ENCODE assay signal across 1 cellular context in the genomic region with DNA sequence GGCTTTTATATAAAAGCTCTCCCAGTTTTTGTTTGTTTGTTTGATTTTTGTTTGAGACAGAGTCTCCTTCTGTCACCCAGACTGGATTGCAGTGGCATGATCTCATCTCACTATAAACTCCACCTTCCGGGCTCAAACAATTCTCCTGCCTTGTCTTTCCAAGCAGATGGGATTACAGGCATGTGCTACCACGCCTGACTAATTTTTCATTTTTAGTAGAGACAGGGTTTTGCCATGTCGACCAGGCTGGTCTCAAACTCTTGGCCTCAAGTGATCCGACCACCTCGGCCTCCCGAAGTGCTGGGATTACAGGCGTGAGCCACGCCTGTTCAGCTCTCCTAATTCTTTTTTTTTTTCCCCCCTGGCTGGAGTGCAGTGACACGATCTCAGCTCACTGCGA.
TF ChIP-seq lines count a peak whose summit lies in the region.

No MANE protein-coding gene starts in this region.

TF ChIP-seq in HEK293, 187 proteins besides CTCF, POLR2A, EP300 and RAD21 (continued from another document):
- TF ChIP-seq ZNF148 (tag by site-specific recombination; IDR thresholded peaks at IDR 0.05; ENCODE audit: borderline replicate concordance) (no peak), ZNF600 (tag by site-specific recombination; IDR thresholded peaks at IDR 0.05) (peak; percentile 21; the same call in 1 of the 2 replicates), BCL11A (tag by site-specific recombination; IDR thresholded peaks at IDR 0.05; ENCODE audit: low read depth) (0 out of 2 replicates have a peak, but pooled peaks have one; percentile 11), GLI2 (tag by site-specific recombination; IDR thresholded peaks at IDR 0.05; ENCODE audit: borderline replicate concordance, low read depth) (no peak)
- TF ChIP-seq, protein P1, sequence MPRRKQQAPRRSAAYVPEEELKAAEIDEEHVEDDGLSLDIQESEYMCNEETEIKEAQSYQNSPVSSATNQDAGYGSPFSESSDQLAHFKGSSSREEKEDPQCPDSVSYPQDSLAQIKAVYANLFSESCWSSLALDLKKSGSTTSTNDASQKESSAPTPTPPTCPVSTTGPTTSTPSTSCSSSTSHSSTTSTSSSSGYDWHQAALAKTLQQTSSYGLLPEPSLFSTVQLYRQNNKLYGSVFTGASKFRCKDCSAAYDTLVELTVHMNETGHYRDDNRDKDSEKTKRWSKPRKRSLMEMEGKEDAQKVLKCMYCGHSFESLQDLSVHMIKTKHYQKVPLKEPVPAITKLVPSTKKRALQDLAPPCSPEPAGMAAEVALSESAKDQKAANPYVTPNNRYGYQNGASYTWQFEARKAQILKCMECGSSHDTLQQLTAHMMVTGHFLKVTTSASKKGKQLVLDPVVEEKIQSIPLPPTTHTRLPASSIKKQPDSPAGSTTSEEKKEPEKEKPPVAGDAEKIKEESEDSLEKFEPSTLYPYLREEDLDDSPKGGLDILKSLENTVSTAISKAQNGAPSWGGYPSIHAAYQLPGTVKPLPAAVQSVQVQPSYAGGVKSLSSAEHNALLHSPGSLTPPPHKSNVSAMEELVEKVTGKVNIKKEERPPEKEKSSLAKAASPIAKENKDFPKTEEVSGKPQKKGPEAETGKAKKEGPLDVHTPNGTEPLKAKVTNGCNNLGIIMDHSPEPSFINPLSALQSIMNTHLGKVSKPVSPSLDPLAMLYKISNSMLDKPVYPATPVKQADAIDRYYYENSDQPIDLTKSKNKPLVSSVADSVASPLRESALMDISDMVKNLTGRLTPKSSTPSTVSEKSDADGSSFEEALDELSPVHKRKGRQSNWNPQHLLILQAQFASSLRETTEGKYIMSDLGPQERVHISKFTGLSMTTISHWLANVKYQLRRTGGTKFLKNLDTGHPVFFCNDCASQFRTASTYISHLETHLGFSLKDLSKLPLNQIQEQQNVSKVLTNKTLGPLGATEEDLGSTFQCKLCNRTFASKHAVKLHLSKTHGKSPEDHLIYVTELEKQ (tag by site-specific recombination; IDR thresholded peaks at IDR 0.05; ENCODE audit: borderline replicate concordance): no peak
TF ChIP-seq in HEK293: peak in this region for 13.
